In genomic region chr1:156499703-156500577, GRCh38 we compare ENCODE assay signal across 8 cellular contexts. TPM values are rescaled to one million over a fixed set of nuclear protein-coding genes. Genes with fewer than 3 reads are reported as not detected.
DNase-seq lines count a peak whose midpoint lies in the region; FAIRE-seq and TF ChIP-seq lines count a peak whose summit lies in the region.

No MANE protein-coding gene starts in this region.

- peaks cover 62% of the 10 kb centered on the region for H3K4me1 Mint-ChIP-seq in endothelial cell (ENCODE audit: unreplicated experiment)

- H3K27ac ChIP-seq in mucosa of rectum (ENCODE audit: low read depth in 2 of 2, low read length in 2 of 2) (peak overlapping the region; percentile 100), tibial artery (peak overlapping the region; percentile 94 to 100)

- FAIRE-seq in D721Med (lab: Jason Lieb, UNC): no peak

- intact Hi-C loops in tibial artery (cut with DNase I; ENCODE audit: low total_unique reads): loop anchor here (5.0 kb wide), 2 partner anchors 38 to 92 kb away; partner anchors contain the start of gene NAXE

- H3K36me3 Mint-ChIP-seq in endothelial cell (ENCODE audit: low read depth, unreplicated experiment): peaks cover 5% of the 10 kb centered on the region

- H3K27ac Mint-ChIP-seq in endothelial cell (ENCODE audit: unreplicated experiment): peak overlapping the region; percentile 64

- H3K9me3 Mint-ChIP-seq in endothelial cell (ENCODE audit: unreplicated experiment): no peaks in the 10 kb centered on the region

- peak overlapping the region; percentile 98 for H3K9ac ChIP-seq in mucosa of rectum (ENCODE audit: low read depth in 1 of 2, low read length in 2 of 2)

- peak; percentile 47 for DNase-seq in GM12865 (ENCODE audit: low read depth)
- peak; percentile 48 for DNase-seq in HuH-7 (ENCODE audit: low spot score)
- peak; percentile 37 for DNase-seq in activated CD4-positive, alpha-beta T cell treated with anti-CD3 and anti-CD28 coated beads, Interleukin-2, amount 50 U/mL, for 1 hour
- DNase-seq in endothelial cell (ENCODE audit: low spot score): peak; percentile 55
- peak; percentile 69 to 85 for DNase-seq in tibial artery
- no peak for DNase-seq in middle frontal gyrus (ENCODE audit: extremely low spot score, low spot score)
- no peak for DNase-seq in D721Med (ENCODE audit: insufficient read length, low spot score)

- TF ChIP-seq CTCF in GM12865 (IDR thresholded peaks at IDR 0.05; ENCODE audit: insufficient read depth, low read depth, low read length, missing control alignments): no peak
- TF ChIP-seq CTCF in endothelial cell (IDR thresholded peaks at IDR 0.05; ENCODE audit: unreplicated experiment): no peak
- TF ChIP-seq CTCF in tibial artery (IDR thresholded peaks at IDR 0.05): no peak
- TF ChIP-seq CTCF in D721Med (IDR thresholded peaks at IDR 0.05; ENCODE audit: insufficient read depth, missing control alignments): no peak

- H3K36me3 ChIP-seq in mucosa of rectum (ENCODE audit: control insufficient read depth in 2 of 2, insufficient read depth in 2 of 2, low read length in 2 of 2) (peaks cover 2 to 5% of the 10 kb centered on the region in 2 donors), tibial artery (peaks cover 0 to 5% (median 4%) of the 10 kb centered on the region in 3 donors)

- H3K27me3 Mint-ChIP-seq in endothelial cell (ENCODE audit: unreplicated experiment): peaks cover 9% of the 10 kb centered on the region

- H3K9me3 ChIP-seq in mucosa of rectum (ENCODE audit: control insufficient read depth in 2 of 2, low read length in 2 of 2): no peaks in the 10 kb centered on the region
- H3K9me3 ChIP-seq in tibial artery: no peaks in the 10 kb centered on the region

- H3K4me3 Mint-ChIP-seq in endothelial cell (ENCODE audit: unreplicated experiment): peak overlapping the region; percentile 94

- H3K4me3 ChIP-seq in GM12865 (ENCODE audit: low read depth, low read length) (peak overlapping the region; percentile 80), mucosa of rectum (ENCODE audit: low read length in 2 of 2) (peak overlapping the region; percentile 88 to 96), tibial artery (peak overlapping the region; percentile 78 to 99)

- H3K4me1 ChIP-seq in mucosa of rectum (ENCODE audit: control insufficient read depth in 2 of 2, insufficient read depth in 2 of 2, low read length in 2 of 2): peaks cover 74 to 76% of the 10 kb centered on the region in 2 donors
- H3K4me1 ChIP-seq in tibial artery: peaks cover 5 to 76% (median 67%) of the 10 kb centered on the region in 4 donors

- H3K27me3 ChIP-seq in mucosa of rectum (ENCODE audit: control insufficient read depth in 2 of 2, insufficient read depth in 2 of 2, low read length in 2 of 2) (no peaks in the 10 kb centered on the region), tibial artery (no peaks in the 10 kb centered on the region)

RNA-seq across cellular contexts. Expression of gene MEF2D, which starts 0.6 kb away (rescaled TPM):
- 45.2 TPM for total RNA-seq in endothelial cell (ENCODE audit: unreplicated experiment)

Comparison
In these comparisons a context has a peak if more than half of its experiments do, and no peak if none do; other contexts are left out.
1. DNase-seq: peak in GM12865 (single experiment), HuH-7 (single experiment), activated CD4-positive, alpha-beta T cell treated with anti-CD3 and anti-CD28 coated beads, Interleukin-2, amount 50 U/mL, for 1 hour (single experiment), endothelial cell (single experiment) and tibial artery (2 of 2); none in middle frontal gyrus (single experiment) and D721Med (single experiment).
2. Peak in every context shown above with its lines, with median percentiles within 50 percentile points of each other: H3K4me3 ChIP-seq.